1 cellular context compared by ENCODE assay signal in genomic region chr6:162615016-162615717, GRCh38.
TF ChIP-seq lines count a peak whose summit lies in the region.

No MANE protein-coding gene starts in this region.

TF ChIP-seq in IMR-90, 13 proteins besides CTCF, POLR2A, EP300 and RAD21:
- no peak for TF ChIP-seq RFX5 (IDR thresholded peaks at IDR 0.05; ENCODE audit: low read depth, low read length)
- TF ChIP-seq MAZ (IDR thresholded peaks at IDR 0.05; ENCODE audit: borderline replicate concordance, low read depth, low read length) = no peak
- TF ChIP-seq CEBPB (IDR thresholded peaks at IDR 0.05; ENCODE audit: low read depth, low read length) = 0 out of 2 replicates have a peak, but pooled peaks have one; percentile 12
- no peak for TF ChIP-seq BHLHE40 (IDR thresholded peaks at IDR 0.05; ENCODE audit: low read depth, low read length)
- TF ChIP-seq MAFK (IDR thresholded peaks at IDR 0.05; ENCODE audit: low read depth, low read length) = no peak
